Comparison of ENCODE assay signal across 21 cellular contexts in genomic region chr1:46081620-46082019, GRCh38.
"Had no signal": no experiment of that assay in that cellular context is flagged by ENCODE, and none has a peak within 500 bp of the region (broad histone marks: within the 10 kb centered on the region; RNA-seq: fewer than 3 reads in every experiment).

No MANE protein-coding gene starts in this region.

- H3K36me3 ChIP-seq: adrenal gland, breast epithelium had no signal

- H3K4me3 ChIP-seq: adrenal gland, breast epithelium had no signal

- H3K27ac ChIP-seq: adrenal gland, breast epithelium had no signal

- H3K27me3 ChIP-seq: adrenal gland, breast epithelium had no signal

- DNase-seq: activated B cell treated with CpG ODN at 0.5 μM for 24 hours; activated CD4-positive, alpha-beta T cell treated with anti-CD3 and anti-CD28 coated beads for 1 hour; activated CD4-positive, alpha-beta T cell treated with anti-CD3 and anti-CD28 coated beads, Interleukin-2, amount 10 ng/mL, durations not matched to agents 24 days and 14 days; activated CD4-positive, alpha-beta T cell treated with anti-CD3 and anti-CD28 coated beads, Interleukin-2, amount 50 U/mL, for 48 hours; activated CD8-positive, alpha-beta memory T cell treated with anti-CD3 and anti-CD28 coated beads, Interleukin-2, amount 10 ng/mL, durations not matched to agents 7 days and 5 days; activated naive CD4-positive, alpha-beta T cell treated with anti-CD3 and anti-CD28 coated beads, Interleukin-2, amount 50 U/mL, for 16 hours; activated naive CD8-positive, alpha-beta T cell treated with anti-CD3 and anti-CD28 coated beads, Interleukin-2, amount 10 ng/mL, durations not matched to agents 7 days and 5 days; activated T-cell treated with anti-CD3 and anti-CD28 coated beads, Interleukin-2, amount 50 U/mL, for 4 hours; adrenal gland; anterior cingulate cortex; IMR-90; Kasumi-1; KBM-7; NCI-H146; NCI-H187 treated with DMSO at 0.1 percent for 48 hours; NCI-H524; SIG-M5; T-cell; T-helper 2 cell; T1000 had no signal

- H3K4me1 ChIP-seq: breast epithelium had no signal

- H3K9me3 ChIP-seq: adrenal gland, breast epithelium had no signal

- ATAC-seq: activated CD8-positive, alpha-beta memory T cell treated with anti-CD3 and anti-CD28 coated beads, Interleukin-2, amount 10 ng/mL, durations not matched to agents 7 days and 5 days; activated T-cell treated with anti-CD3 and anti-CD28 coated beads, Interleukin-2, amount 50 U/mL, for 4 hours; T-cell had no signal
